ENCODE assay signal across 1 cellular context in the genomic region with DNA sequence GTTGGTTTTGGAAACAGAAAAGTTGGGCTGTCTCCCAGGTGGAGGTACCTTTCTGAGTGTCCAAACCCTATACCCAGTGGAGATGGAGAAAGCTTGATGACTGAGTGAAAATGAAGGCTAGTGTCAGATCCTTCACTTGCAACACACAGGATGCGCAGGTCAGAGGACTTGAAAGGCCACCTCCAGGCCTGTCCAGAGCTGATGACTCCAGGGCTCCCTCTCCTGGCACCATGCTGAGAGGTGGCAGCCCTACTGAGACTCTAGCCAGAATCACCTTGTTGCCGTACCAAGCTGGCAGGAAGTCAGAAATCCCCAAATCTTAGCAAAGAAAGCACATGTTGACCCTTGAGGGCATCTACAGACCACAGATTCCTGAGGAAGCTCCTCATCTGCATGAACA.
TF ChIP-seq lines count a peak whose summit lies in the region.

No MANE protein-coding gene starts in this region.

TF ChIP-seq in K562, 482 proteins besides CTCF, POLR2A, EP300 and RAD21:
- TF ChIP-seq RCOR1 (IDR thresholded peaks at IDR 0.05; ENCODE audit: borderline replicate concordance in 1 of 2, low read depth in 2 of 2, low read length in 2 of 2) = peak in 1 of 2 experiments; percentile 49; a peak in 1 of 4 replicates
- TF ChIP-seq NR2C2 (CRISPR knock-in tag; IDR thresholded peaks at IDR 0.05) = no peak
- 0 out of 2 replicates have a peak, but pooled peaks have one; percentile 22 for TF ChIP-seq NR2C2 (tag; IDR thresholded peaks at IDR 0.05)
- TF ChIP-seq SMC3 (conservative IDR thresholded peaks at IDR 0.05; ENCODE audit: insufficient read depth, low read depth, low read length) = peak; percentile 69
- TF ChIP-seq CBFA2T3 (IDR thresholded peaks at IDR 0.05) = 0 out of 2 replicates have a peak, but pooled peaks have one; percentile 3
- TF ChIP-seq, protein P1, sequence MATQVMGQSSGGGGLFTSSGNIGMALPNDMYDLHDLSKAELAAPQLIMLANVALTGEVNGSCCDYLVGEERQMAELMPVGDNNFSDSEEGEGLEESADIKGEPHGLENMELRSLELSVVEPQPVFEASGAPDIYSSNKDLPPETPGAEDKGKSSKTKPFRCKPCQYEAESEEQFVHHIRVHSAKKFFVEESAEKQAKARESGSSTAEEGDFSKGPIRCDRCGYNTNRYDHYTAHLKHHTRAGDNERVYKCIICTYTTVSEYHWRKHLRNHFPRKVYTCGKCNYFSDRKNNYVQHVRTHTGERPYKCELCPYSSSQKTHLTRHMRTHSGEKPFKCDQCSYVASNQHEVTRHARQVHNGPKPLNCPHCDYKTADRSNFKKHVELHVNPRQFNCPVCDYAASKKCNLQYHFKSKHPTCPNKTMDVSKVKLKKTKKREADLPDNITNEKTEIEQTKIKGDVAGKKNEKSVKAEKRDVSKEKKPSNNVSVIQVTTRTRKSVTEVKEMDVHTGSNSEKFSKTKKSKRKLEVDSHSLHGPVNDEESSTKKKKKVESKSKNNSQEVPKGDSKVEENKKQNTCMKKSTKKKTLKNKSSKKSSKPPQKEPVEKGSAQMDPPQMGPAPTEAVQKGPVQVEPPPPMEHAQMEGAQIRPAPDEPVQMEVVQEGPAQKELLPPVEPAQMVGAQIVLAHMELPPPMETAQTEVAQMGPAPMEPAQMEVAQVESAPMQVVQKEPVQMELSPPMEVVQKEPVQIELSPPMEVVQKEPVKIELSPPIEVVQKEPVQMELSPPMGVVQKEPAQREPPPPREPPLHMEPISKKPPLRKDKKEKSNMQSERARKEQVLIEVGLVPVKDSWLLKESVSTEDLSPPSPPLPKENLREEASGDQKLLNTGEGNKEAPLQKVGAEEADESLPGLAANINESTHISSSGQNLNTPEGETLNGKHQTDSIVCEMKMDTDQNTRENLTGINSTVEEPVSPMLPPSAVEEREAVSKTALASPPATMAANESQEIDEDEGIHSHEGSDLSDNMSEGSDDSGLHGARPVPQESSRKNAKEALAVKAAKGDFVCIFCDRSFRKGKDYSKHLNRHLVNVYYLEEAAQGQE (CRISPR knock-in tag; IDR thresholded peaks at IDR 0.05; ENCODE audit: low read depth) = no peak
- TF ChIP-seq BHLHE40 (IDR thresholded peaks at IDR 0.05; ENCODE audit: low read length) = peak; percentile 33
- TF ChIP-seq TARDBP (IDR thresholded peaks at IDR 0.05) = no peak
- 0 out of 2 replicates have a peak, but pooled peaks have one; percentile 19 for TF ChIP-seq EHMT2 (IDR thresholded peaks at IDR 0.05)
- TF ChIP-seq NRF1 (conservative IDR thresholded peaks at IDR 0.05 in 1 of 2, IDR thresholded peaks at IDR 0.05 in 1 of 2) = peak; percentile 45 to 61
